Comparison of ENCODE assay signal across 3 cellular contexts in genomic region chr1:217360510-217360909, GRCh38.
A peak's percentile ranks its signal among the peaks of the same experiment; 100 is the strongest.
TF ChIP-seq lines count a peak whose summit lies in the region.

No MANE protein-coding gene starts in this region.

TF ChIP-seq in HepG2, 621 proteins besides CTCF, POLR2A, EP300 and RAD21:
- TF ChIP-seq ZNF275 (CRISPR knock-in tag; IDR thresholded peaks at IDR 0.05; ENCODE audit: borderline replicate concordance) (no peak), CEBPB (IDR thresholded peaks at IDR 0.05; ENCODE audit: borderline replicate concordance, low read depth, low read length) (peak; percentile 69; the same call in 1 of the 2 replicates)

TF ChIP-seq in IMR-90, 13 proteins besides CTCF, POLR2A, EP300 and RAD21:
- TF ChIP-seq CEBPB (IDR thresholded peaks at IDR 0.05; ENCODE audit: low read depth, low read length) (peak; percentile 75), RCOR1 (IDR thresholded peaks at IDR 0.05; ENCODE audit: insufficient replicate concordance, low read length) (no peak), NFE2L2 (IDR thresholded peaks at IDR 0.05; ENCODE audit: low read depth, low read length) (no peak)

TF ChIP-seq in K562, 482 proteins besides CTCF, POLR2A, EP300 and RAD21:
- no peak for TF ChIP-seq ZNF174 (CRISPR knock-in tag; IDR thresholded peaks at IDR 0.05)
- no peak for TF ChIP-seq KLF13 (tag; IDR thresholded peaks at IDR 0.05; ENCODE audit: borderline replicate concordance, low read depth)
- TF ChIP-seq ZFP36 (IDR thresholded peaks at IDR 0.05; ENCODE audit: low read depth, low read length, partially characterized antibody), result no peak
- TF ChIP-seq CEBPB (tag; IDR thresholded peaks at IDR 0.05), result 0 out of 2 replicates have a peak, but pooled peaks have one; percentile 21
- no peak for TF ChIP-seq CXXC5 (CRISPR knock-in tag; IDR thresholded peaks at IDR 0.05)
- no peak for TF ChIP-seq E2F8 (IDR thresholded peaks at IDR 0.05; ENCODE audit: low read depth, partially characterized antibody)
TF ChIP-seq in K562: peak in this region for 1.
